In genomic region chrX:97594825-97595224, GRCh38 we compare ENCODE assay signal across 16 cellular contexts.
DNase-seq lines count a peak whose midpoint lies in the region; ATAC-seq, FAIRE-seq and TF ChIP-seq lines count a peak whose summit lies in the region.
"Had no signal": no experiment of that assay in that cellular context is flagged by ENCODE, and none has a peak within 500 bp of the region (broad histone marks: within the 10 kb centered on the region; RNA-seq: fewer than 3 reads in every experiment).

No MANE protein-coding gene starts in this region.

- no peaks in the 10 kb centered on the region for H3K27me3 Mint-ChIP-seq in glutamatergic neuron (ENCODE audit: unreplicated experiment)

- H3K4me1 ChIP-seq in A549 (no peaks in the 10 kb centered on the region), right lobe of liver (peaks cover 0 to 2% (median 0%) of the 10 kb centered on the region in 4 donors), tibial nerve (no peaks in the 10 kb centered on the region)

- TF ChIP-seq CTCF in A549 (IDR thresholded peaks at IDR 0.05) (no peak), glutamatergic neuron (IDR thresholded peaks at IDR 0.05; ENCODE audit: partially characterized antibody, unreplicated experiment) (no peak), right lobe of liver (IDR thresholded peaks at IDR 0.05) (no peak), GM10248 (IDR thresholded peaks at IDR 0.05; ENCODE audit: control extremely low read depth, extremely low read depth, low read depth, missing control alignments) (no peak), tibial nerve (IDR thresholded peaks at IDR 0.05) (no peak)

- H3K36me3 ChIP-seq in right lobe of liver = no peaks in the 10 kb centered on the region
- H3K36me3 ChIP-seq in tibial nerve = no peaks in the 10 kb centered on the region

- H3K9me3 ChIP-seq in A549 (no peaks in the 10 kb centered on the region), right lobe of liver (no peaks in the 10 kb centered on the region), tibial nerve (no peaks in the 10 kb centered on the region)

- peak; percentile 96 for FAIRE-seq in A549 (lab: Jason Lieb, UNC)
- FAIRE-seq: A204.1 had no signal

- intact Hi-C loops in right lobe of liver (cut with DNase I) = no loop called here

- no peak for TF ChIP-seq RAD21 in A549 (conservative IDR thresholded peaks at IDR 0.05 in 1 of 2, IDR thresholded peaks at IDR 0.05 in 1 of 2)

- peaks cover 4% of the 10 kb centered on the region for H3K4me1 Mint-ChIP-seq in glutamatergic neuron (ENCODE audit: low read depth, unreplicated experiment)

- H3K27me3 ChIP-seq in right lobe of liver (peaks cover 0 to 4% of the 10 kb centered on the region in 2 donors), tibial nerve (peaks cover 0 to 7% of the 10 kb centered on the region in 2 donors)

- peak overlapping the region; percentile 29 for H3K27ac Mint-ChIP-seq in glutamatergic neuron (ENCODE audit: unreplicated experiment)
- H3K27ac Mint-ChIP-seq: CD14-positive monocyte; CD8-positive, alpha-beta T cell; HFFc6 had no signal

- H3K4me3 Mint-ChIP-seq in glutamatergic neuron (ENCODE audit: unreplicated experiment) = no peak overlapping the region
- H3K4me3 Mint-ChIP-seq: CD14-positive monocyte; CD8-positive, alpha-beta T cell; HFFc6 had no signal

- TF ChIP-seq POLR2A in A549 (IDR thresholded peaks at IDR 0.05; ENCODE audit: low read length) (no peak), right lobe of liver (IDR thresholded peaks at IDR 0.05) (no peak), tibial nerve (IDR thresholded peaks at IDR 0.05) (no peak)

- CTCF ChIA-PET in A549 (lab: Yijun Ruan, JAX) = no interaction called here
- CTCF ChIA-PET in GM10248 (lab: Yijun Ruan, JAX) = no interaction called here

- ATAC-seq in A549 = no peak
- ATAC-seq in right lobe of liver = peak; percentile 86 to 95 (median 90)
- ATAC-seq: CD8-positive, alpha-beta T cell had no signal

- no peak overlapping the region for H3K4me2 ChIP-seq in A549

- DNase-seq in A549 (ENCODE audit: low read depth in 1 of 2, low spot score in 1 of 2) = no peak
- DNase-seq in NCI-H82 (lab: John Stamatoyannopoulos, UW) = peak; percentile 79
- DNase-seq in glutamatergic neuron = no peak
- DNase-seq in right lobe of liver = peak in 1 of 3 donors; percentile 41
- DNase-seq in GM10248 (ENCODE audit: extremely low spot score) = no peak
- no peak for DNase-seq in tibial nerve (ENCODE audit: low spot score in 2 of 2)
- no peak for DNase-seq in inferior parietal cortex (ENCODE audit: extremely low spot score)
- DNase-seq: CD8-positive, alpha-beta T cell; COR-L47; DMS53; GF-D8; HCEC 1CT; HFFc6 had no signal

- TF ChIP-seq EP300 in A549 (IDR thresholded peaks at IDR 0.05) = no peak
- TF ChIP-seq EP300 in tibial nerve (IDR thresholded peaks at IDR 0.05) = no peak

- 73% methylated on average over 6 of the region's 6 CpGs for WGBS in A549 (ENCODE audit: missing lambda C conversion rate)
- WGBS in right lobe of liver (ENCODE audit: insufficient coverage, low coverage, low lambda C conversion rate, missing lambda C conversion rate) = 38% methylated on average over 6 of the region's 6 CpGs
- WGBS in tibial nerve, 2 donors = 80 to 85% methylated on average over 6 of the region's 6 CpGs

- no peak overlapping the region for H3K27ac ChIP-seq in A549
- H3K27ac ChIP-seq in right lobe of liver = no peak overlapping the region
- no peak overlapping the region for H3K27ac ChIP-seq in tibial nerve
- H3K27ac ChIP-seq: HL-60 had no signal

- POLR2A ChIA-PET in A549 (lab: Yijun Ruan, JAX) = no interaction called here
- POLR2A ChIA-PET in GM10248 (lab: Yijun Ruan, JAX) = no interaction called here

- H3K4me3 ChIP-seq in A549 (no peak overlapping the region), right lobe of liver (no peak overlapping the region), tibial nerve (no peak overlapping the region)

- H3K9me3 Mint-ChIP-seq in glutamatergic neuron (ENCODE audit: unreplicated experiment) = no peaks in the 10 kb centered on the region
- H3K9me3 Mint-ChIP-seq: CD14-positive monocyte; CD8-positive, alpha-beta T cell; HFFc6 had no signal

- H3K36me3 Mint-ChIP-seq in glutamatergic neuron (ENCODE audit: unreplicated experiment) = no peaks in the 10 kb centered on the region
- H3K36me3 Mint-ChIP-seq: CD8-positive, alpha-beta T cell had no signal

TF ChIP-seq in A549, 52 proteins besides CTCF, POLR2A, EP300 and RAD21:
- TF ChIP-seq NR3C1 (IDR thresholded peaks at IDR 0.05) = no peak
- TF ChIP-seq RCOR1 (IDR thresholded peaks at IDR 0.05; ENCODE audit: low read depth, low read length) = no peak
- TF ChIP-seq ESRRA (IDR thresholded peaks at IDR 0.05; ENCODE audit: borderline replicate concordance, low read length) = no peak
- no peak for TF ChIP-seq CEBPB (IDR thresholded peaks at IDR 0.05)
- no peak for TF ChIP-seq FOXS1 (CRISPR knock-in tag; IDR thresholded peaks at IDR 0.05)
- no peak for TF ChIP-seq FOSB (CRISPR knock-in tag; IDR thresholded peaks at IDR 0.05)
- no peak for TF ChIP-seq TP53 (CRISPR knock-in tag; IDR thresholded peaks at IDR 0.05)

Comparison
In these comparisons a context has a peak if more than half of its experiments do, and no peak if none do; other contexts are left out.
1. ATAC-seq: peak in right lobe of liver (4 of 4); none in A549 (0 of 2).